Comparison of ENCODE assay signal across 1 cellular context in genomic region chr3:98593046-98593936, GRCh38.
TF ChIP-seq lines count a peak whose summit lies in the region.

TSS of gene CPOX (minus strand) at chr3:98593611. CDS start at chr3:98593504, 107 bp downstream.

TF ChIP-seq in GM12878, 131 proteins besides CTCF, POLR2A, EP300 and RAD21 (continued from another document):
- TF ChIP-seq ZBTB40 (IDR thresholded peaks at IDR 0.05; ENCODE audit: borderline replicate concordance) (peak; percentile 40; the same call in 1 of the 2 replicates), E2F4 (IDR thresholded peaks at IDR 0.05; ENCODE audit: low read depth, low read length) (no peak), RFX5 (IDR thresholded peaks at IDR 0.05; ENCODE audit: low read depth, low read length) (0 out of 2 replicates have a peak, but pooled peaks have one; percentile 27), LARP7 (IDR thresholded peaks at IDR 0.05) (peak; percentile 87), IKZF2 (IDR thresholded peaks at IDR 0.05) (peak; percentile 78 to 83), ZNF687 (IDR thresholded peaks at IDR 0.05) (no peak), IRF4 (IDR thresholded peaks at IDR 0.05; ENCODE audit: low read depth, low read length) (no peak), GABPA (IDR thresholded peaks at IDR 0.05; ENCODE audit: low read depth) (peak; percentile 62; the same call in 1 of the 2 replicates), PKNOX1 (IDR thresholded peaks at IDR 0.05) (no peak; the same call in 1 of the 2 replicates), HCFC1 (IDR thresholded peaks at IDR 0.05; ENCODE audit: low read length) (peak; percentile 88), JUND (IDR thresholded peaks at IDR 0.05; ENCODE audit: low read depth, low read length) (0 out of 2 replicates have a peak, but pooled peaks have one; percentile 19), POLR2AphosphoS2 (IDR thresholded peaks at IDR 0.05; ENCODE audit: low read depth, low read length) (peak; percentile 87), SMAD5 (IDR thresholded peaks at IDR 0.05; ENCODE audit: low read depth) (0 out of 2 replicates have a peak, but pooled peaks have one; percentile 55), NKRF (conservative IDR thresholded peaks at IDR 0.05) (peak; percentile 89), DPF2 (IDR thresholded peaks at IDR 0.05) (peak; percentile 79), MEF2A (IDR thresholded peaks at IDR 0.05; ENCODE audit: insufficient read depth, low read depth, low read length) (0 out of 2 replicates have a peak, but pooled peaks have one; percentile 9)
TF ChIP-seq in GM12878: peak in this region for 44.
